1 cellular context compared by ENCODE assay signal in genomic region chr7:115044224-115044623, GRCh38.
TF ChIP-seq lines count a peak whose summit lies in the region.

No MANE protein-coding gene starts in this region.

TF ChIP-seq in liver, 16 proteins besides CTCF, POLR2A, EP300 and RAD21 (continued from another document):
- TF ChIP-seq FOXA2 (IDR thresholded peaks at IDR 0.05), result peak; percentile 13
- TF ChIP-seq NR2F2 (IDR thresholded peaks at IDR 0.05), result no peak
- TF ChIP-seq, protein P1, sequence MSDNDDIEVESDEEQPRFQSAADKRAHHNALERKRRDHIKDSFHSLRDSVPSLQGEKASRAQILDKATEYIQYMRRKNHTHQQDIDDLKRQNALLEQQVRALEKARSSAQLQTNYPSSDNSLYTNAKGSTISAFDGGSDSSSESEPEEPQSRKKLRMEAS (IDR thresholded peaks at IDR 0.05), result no peak
- TF ChIP-seq GABPA (IDR thresholded peaks at IDR 0.05 in 1 of 2, conservative IDR thresholded peaks at IDR 0.05 in 1 of 2), result no peak
- TF ChIP-seq HNF4G (IDR thresholded peaks at IDR 0.05), result no peak
- TF ChIP-seq HNF4A (conservative IDR thresholded peaks at IDR 0.05), result peak; percentile 53 to 75
